Comparison of ENCODE assay signal across 12 cellular contexts in the genomic region with DNA sequence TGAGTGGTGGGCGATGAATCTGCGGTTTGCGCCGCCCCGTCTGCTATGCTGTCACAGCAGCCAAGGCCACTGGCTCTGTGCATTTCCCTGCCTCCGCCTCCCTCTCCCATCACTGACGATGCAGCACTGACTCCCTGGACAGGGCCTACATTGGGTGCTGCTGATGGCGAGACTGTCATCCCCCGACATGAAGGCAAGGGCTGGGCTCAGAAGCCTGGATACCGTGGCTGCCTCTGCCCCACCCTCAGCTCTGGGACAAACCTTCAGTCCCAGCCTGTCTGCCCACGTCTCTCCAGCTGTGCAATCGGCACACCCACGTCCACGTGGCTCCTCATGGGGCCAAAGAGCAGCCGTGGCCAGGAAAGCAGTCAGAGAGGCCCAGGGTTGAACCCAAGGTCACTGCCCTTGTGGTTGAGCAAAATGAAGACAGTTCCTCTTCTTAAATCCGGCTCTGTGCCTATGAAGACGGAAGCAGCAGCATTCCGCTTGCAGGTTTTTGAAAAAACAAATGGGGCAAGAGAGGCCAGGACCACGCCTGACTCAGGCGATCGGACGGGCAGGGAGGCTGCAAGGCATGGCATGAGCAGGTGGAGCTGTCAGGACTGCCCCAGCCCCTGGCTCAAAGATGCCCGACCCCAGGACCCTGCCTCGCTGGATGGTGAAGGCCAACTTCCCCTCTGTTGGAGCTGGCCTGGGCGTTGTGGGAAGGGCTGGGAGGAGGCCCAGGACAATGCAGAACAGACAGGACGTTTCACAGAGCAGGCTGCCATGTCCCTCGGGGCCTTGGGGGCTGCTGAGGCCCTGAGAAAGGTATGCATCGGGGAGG.
A peak's percentile ranks its signal among the peaks of the same experiment; 100 is the strongest.
DNase-seq lines count a peak whose midpoint lies in the region; ATAC-seq and TF ChIP-seq lines count a peak whose summit lies in the region.
"Had no signal": no experiment of that assay in that cellular context is flagged by ENCODE, and none has a peak within 500 bp of the region (broad histone marks: within the 10 kb centered on the region; RNA-seq: fewer than 3 reads in every experiment).

No MANE protein-coding gene starts in this region.

- H3F3A ChIP-seq in neural progenitor cell (ENCODE audit: low read depth), result peaks cover 19% of the 10 kb centered on the region

- peak; percentile 91 for ATAC-seq in Right ventricle myocardium superior (ENCODE audit: poor library complexity)
- ATAC-seq in activated CD8-positive, alpha-beta memory T cell treated with anti-CD3 and anti-CD28 coated beads, Interleukin-2, amount 10 ng/mL, durations not matched to agents 7 days and 5 days, result no peak
- ATAC-seq: activated CD8-positive, alpha-beta T cell treated with anti-CD3 and anti-CD28 coated beads for 36 hours had no signal

- peaks cover 12% of the 10 kb centered on the region for H3K27me3 Mint-ChIP-seq in neural progenitor cell (ENCODE audit: insufficient read depth, low read depth)
- H3K27me3 Mint-ChIP-seq in activated CD8-positive, alpha-beta memory T cell treated with anti-CD3 and anti-CD28 coated beads, Interleukin-2, amount 10 ng/mL, durations not matched to agents 7 days and 5 days, result no peaks in the 10 kb centered on the region
- H3K27me3 Mint-ChIP-seq: activated CD8-positive, alpha-beta T cell treated with anti-CD3 and anti-CD28 coated beads for 36 hours had no signal

- CTCF ChIA-PET in activated CD8-positive, alpha-beta memory T cell treated with anti-CD3 and anti-CD28 coated beads, Interleukin-2, amount 10 ng/mL, durations not matched to agents 7 days and 5 days (lab: Charles Lee), result no interaction called here

- H3K4me3 ChIP-seq in BLaER1 treated with 17β-estradiol and CSF1 and Interleukin-3, amounts not matched to agents 10 nM and 100 nM, result peak overlapping the region; percentile 11 to 65 (median 52); a peak in 17 of 20 replicates
- no peak overlapping the region for H3K4me3 ChIP-seq in neural progenitor cell

- no peaks in the 10 kb centered on the region for H3K36me3 Mint-ChIP-seq in neural progenitor cell
- no peaks in the 10 kb centered on the region for H3K36me3 Mint-ChIP-seq in activated CD8-positive, alpha-beta memory T cell treated with anti-CD3 and anti-CD28 coated beads, Interleukin-2, amount 10 ng/mL, durations not matched to agents 7 days and 5 days
- H3K36me3 Mint-ChIP-seq: immature natural killer cell had no signal

- H3K79me2 ChIP-seq in neural progenitor cell (ENCODE audit: low read depth), result no peaks in the 10 kb centered on the region
- H3K79me2 ChIP-seq: parathyroid adenoma had no signal

- no peaks in the 10 kb centered on the region for H3K27me3 ChIP-seq in BLaER1 treated with 17β-estradiol and CSF1 and Interleukin-3, amounts not matched to agents 10 nM and 100 nM
- no peaks in the 10 kb centered on the region for H3K27me3 ChIP-seq in neural progenitor cell

- H3K9me3 ChIP-seq in BLaER1 treated with 17β-estradiol and CSF1 and Interleukin-3, amounts not matched to agents 10 nM and 100 nM (replicated peaks in 1 of 11), result peaks cover 0 to 7% (median 0%) of the 10 kb centered on the region in 11 experiments; a peak in 1 of 22 replicates
- H3K9me3 ChIP-seq in neural progenitor cell (ENCODE audit: low read depth), result no peaks in the 10 kb centered on the region

- peak overlapping the region; percentile 76 for H3K27ac Mint-ChIP-seq in neural progenitor cell
- no peak overlapping the region for H3K27ac Mint-ChIP-seq in activated CD8-positive, alpha-beta memory T cell treated with anti-CD3 and anti-CD28 coated beads, Interleukin-2, amount 10 ng/mL, durations not matched to agents 7 days and 5 days
- H3K27ac Mint-ChIP-seq: activated CD8-positive, alpha-beta T cell treated with anti-CD3 and anti-CD28 coated beads for 36 hours; immature natural killer cell had no signal

- TF ChIP-seq CTCF in neural progenitor cell (IDR thresholded peaks at IDR 0.05), result no peak

- H3K27ac ChIP-seq in BLaER1 treated with 17β-estradiol and CSF1 and Interleukin-3, amounts not matched to agents 10 nM and 100 nM, result peak overlapping the region; percentile 55 to 92 (median 85); a peak in 21 of 22 replicates
- no peak overlapping the region for H3K27ac ChIP-seq in neural progenitor cell
- H3K27ac ChIP-seq: parathyroid adenoma, RWPE1 had no signal

- H4K20me1 ChIP-seq in BLaER1 treated with 17β-estradiol and CSF1 and Interleukin-3, amounts not matched to agents 10 nM and 100 nM, result no peaks in the 10 kb centered on the region; a peak in 1 of 22 replicates
- no peaks in the 10 kb centered on the region for H4K20me1 ChIP-seq in neural progenitor cell (ENCODE audit: low read depth)

- no peak overlapping the region for H3K4me3 Mint-ChIP-seq in neural progenitor cell
- no peak overlapping the region for H3K4me3 Mint-ChIP-seq in activated CD8-positive, alpha-beta memory T cell treated with anti-CD3 and anti-CD28 coated beads, Interleukin-2, amount 10 ng/mL, durations not matched to agents 7 days and 5 days
- H3K4me3 Mint-ChIP-seq: activated CD8-positive, alpha-beta T cell treated with anti-CD3 and anti-CD28 coated beads for 36 hours had no signal

- intact Hi-C loops in Right ventricle myocardium superior (cut with DNase I), result no loop called here

- peaks cover 48% of the 10 kb centered on the region for H3K4me1 Mint-ChIP-seq in neural progenitor cell
- peaks cover 7% of the 10 kb centered on the region for H3K4me1 Mint-ChIP-seq in activated CD8-positive, alpha-beta memory T cell treated with anti-CD3 and anti-CD28 coated beads, Interleukin-2, amount 10 ng/mL, durations not matched to agents 7 days and 5 days

- H3K9me3 Mint-ChIP-seq in neural progenitor cell, result peaks cover 8% of the 10 kb centered on the region
- no peaks in the 10 kb centered on the region for H3K9me3 Mint-ChIP-seq in activated CD8-positive, alpha-beta memory T cell treated with anti-CD3 and anti-CD28 coated beads, Interleukin-2, amount 10 ng/mL, durations not matched to agents 7 days and 5 days (ENCODE audit: low read depth)
- H3K9me3 Mint-ChIP-seq: activated CD8-positive, alpha-beta T cell treated with anti-CD3 and anti-CD28 coated beads for 36 hours; immature natural killer cell had no signal

- peaks cover 0 to 7% (median 0%) of the 10 kb centered on the region in 11 experiments; a peak in 5 of 22 replicates for H3K36me3 ChIP-seq in BLaER1 treated with 17β-estradiol and CSF1 and Interleukin-3, amounts not matched to agents 10 nM and 100 nM
- no peaks in the 10 kb centered on the region for H3K36me3 ChIP-seq in neural progenitor cell

- peak overlapping the region; percentile 70 to 99 (median 89) for H3K4me2 ChIP-seq in BLaER1 treated with 17β-estradiol and CSF1 and Interleukin-3, amounts not matched to agents 10 nM and 100 nM
- H3K4me2 ChIP-seq in neural progenitor cell, result no peak overlapping the region

- peak; percentile 86 for DNase-seq in SKM-1 treated with dmso at 0.1 percent for 144 hours (lab: John Stamatoyannopoulos, UW; ENCODE audit: unreplicated experiment)
- DNase-seq in Right ventricle myocardium superior, result peak; percentile 87
- no peak for DNase-seq in neural progenitor cell (ENCODE audit: low spot score)
- no peak for DNase-seq in NCI-H1417 treated with DMSO at 0.1 percent for 48 hours (lab: John Stamatoyannopoulos, UW)
- no peak for DNase-seq in NCI-H1105 (lab: John Stamatoyannopoulos, UW)
- no peak for DNase-seq in activated CD8-positive, alpha-beta memory T cell treated with anti-CD3 and anti-CD28 coated beads, Interleukin-2, amount 10 ng/mL, durations not matched to agents 7 days and 5 days
- no peak for DNase-seq in H4 (ENCODE audit: low spot score)
- DNase-seq: activated CD8-positive, alpha-beta T cell treated with anti-CD3 and anti-CD28 coated beads for 36 hours had no signal

- peak overlapping the region; percentile 11 to 81 (median 70); a peak in 19 of 22 replicates for H3K9ac ChIP-seq in BLaER1 treated with 17β-estradiol and CSF1 and Interleukin-3, amounts not matched to agents 10 nM and 100 nM
- H3K9ac ChIP-seq in neural progenitor cell, result no peak overlapping the region
- H3K9ac ChIP-seq: parathyroid adenoma had no signal

- no peak overlapping the region for H2AFZ ChIP-seq in neural progenitor cell (replicated peaks)
- H2AFZ ChIP-seq: parathyroid adenoma had no signal

- peaks cover 54 to 68% (median 59%) of the 10 kb centered on the region in 10 experiments for H3K4me1 ChIP-seq in BLaER1 treated with 17β-estradiol and CSF1 and Interleukin-3, amounts not matched to agents 10 nM and 100 nM
- peaks cover 30% of the 10 kb centered on the region for H3K4me1 ChIP-seq in neural progenitor cell
- H3K4me1 ChIP-seq: parathyroid adenoma had no signal

Comparison
In these comparisons a context has a peak if more than half of its experiments do, and no peak if none do; other contexts are left out.
1. DNase-seq: peak in SKM-1 treated with dmso at 0.1 percent for 144 hours (single experiment) and Right ventricle myocardium superior (single experiment); none in neural progenitor cell (single experiment), NCI-H1417 treated with DMSO at 0.1 percent for 48 hours (single experiment), NCI-H1105 (single experiment), activated CD8-positive, alpha-beta memory T cell treated with anti-CD3 and anti-CD28 coated beads, Interleukin-2, amount 10 ng/mL, durations not matched to agents 7 days and 5 days (single experiment) and H4 (single experiment).